Comparison of ENCODE assay signal across 22 cellular contexts in the genomic region with DNA sequence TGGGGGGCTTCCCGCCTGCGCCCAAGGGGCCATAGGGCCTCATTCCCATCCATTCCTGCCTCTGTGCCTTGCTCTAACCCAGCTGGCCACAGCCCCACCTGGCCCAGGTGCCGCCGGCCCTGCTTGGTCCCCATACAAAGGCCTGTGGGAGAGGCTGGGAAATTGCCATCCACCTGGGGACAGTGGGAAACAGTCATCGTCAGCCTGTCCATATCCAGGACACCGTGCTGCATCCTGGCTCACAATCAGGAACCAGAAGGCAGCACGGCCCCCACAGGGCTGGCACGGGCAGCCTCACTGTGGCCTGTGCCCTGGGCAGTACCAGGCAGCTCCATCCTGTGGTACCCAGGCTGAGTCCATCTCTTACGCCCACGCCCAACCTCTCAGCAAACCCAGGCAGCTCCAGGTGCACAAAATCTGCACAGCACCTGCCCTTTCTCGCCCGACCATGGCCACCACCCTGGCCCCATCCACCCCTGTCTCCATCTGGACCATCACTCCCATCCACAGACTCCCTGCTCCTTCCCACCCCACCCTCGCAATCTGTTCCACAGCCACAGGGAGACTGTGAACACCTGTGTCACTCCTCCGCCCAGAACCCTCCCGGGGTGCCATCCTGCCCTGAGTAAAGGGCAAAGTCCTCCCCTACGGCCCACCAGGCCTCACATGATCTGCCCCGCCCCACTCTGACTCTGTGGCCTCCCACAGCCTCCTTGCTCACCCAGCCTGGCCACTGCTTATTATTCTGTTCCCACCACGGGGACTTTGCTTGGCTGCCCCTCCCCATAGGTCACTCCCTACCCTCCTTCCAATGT. TPM values are rescaled to one million over a fixed set of nuclear protein-coding genes. Genes with fewer than 3 reads are reported as not detected.
DNase-seq lines count a peak whose midpoint lies in the region; ATAC-seq, FAIRE-seq and TF ChIP-seq lines count a peak whose summit lies in the region.
"Had no signal": no experiment of that assay in that cellular context is flagged by ENCODE, and none has a peak within 500 bp of the region (broad histone marks: within the 10 kb centered on the region; RNA-seq: fewer than 3 reads in every experiment).

No MANE protein-coding gene starts in this region.

- no peaks in the 10 kb centered on the region for H3K9me3 ChIP-seq in right lobe of liver
- H3K9me3 ChIP-seq in transverse colon, result no peaks in the 10 kb centered on the region
- H3K9me3 ChIP-seq: sigmoid colon, testis had no signal

- DNase-seq in LoVo (ENCODE audit: low spot score) (peak; percentile 72), right lobe of liver (peak; percentile 56 to 67 (median 61)), transverse colon (peak; percentile 45), frontal cortex (ENCODE audit: low spot score in 2 of 2) (no peak), HK-2 (ENCODE audit: unreplicated experiment) (no peak)
- DNase-seq in central memory CD8-positive, alpha-beta T cell (ENCODE audit: low spot score in 2 of 2), result no peak
- DNase-seq in stimulated activated effector memory CD8-positive, alpha-beta T cell treated with anti-CD3 and anti-CD28 coated beads, Interleukin-12 subunit alpha, Interleukin-12 subunit beta, amount 100 ng/mL, for 72 hours (ENCODE audit: low spot score in 2 of 2), result no peak
- DNase-seq: activated CD4-positive, alpha-beta memory T cell treated with anti-CD3 and anti-CD28 coated beads, Interleukin-2, amount 10 ng/mL, durations not matched to agents 7 days and 5 days; activated T-cell treated with anti-CD3 and anti-CD28 coated beads, Interleukin-2, amount 50 U/mL, for 24 hours; effector memory CD8-positive, alpha-beta T cell; heart right ventricle; islet precursor cell; NCI-H1417 treated with DMSO at 0.1 percent for 48 hours; NCI-H2227 treated with DMSO at 0.1 percent for 48 hours; sigmoid colon; T-cell; testis had no signal

- in situ Hi-C loops in transverse colon (cut with MboI; ENCODE audit: low pct_ligation_motif_present in 1 of 4, low pct_unique_long_range_greater_than_20kb in 1 of 4, low sequenced_read_pairs in 3 of 4), result no loop called here

- H3K4me3 Mint-ChIP-seq in central memory CD8-positive, alpha-beta T cell, result no peak overlapping the region
- H3K4me3 Mint-ChIP-seq in stimulated activated effector memory CD8-positive, alpha-beta T cell treated with anti-CD3 and anti-CD28 coated beads, Interleukin-12 subunit alpha, Interleukin-12 subunit beta, amount 100 ng/mL, for 72 hours, result no peak overlapping the region
- H3K4me3 Mint-ChIP-seq: activated CD4-positive, alpha-beta memory T cell treated with anti-CD3 and anti-CD28 coated beads, Interleukin-2, amount 10 ng/mL, durations not matched to agents 7 days and 5 days; activated T-cell treated with anti-CD3 and anti-CD28 coated beads, Interleukin-2, amount 50 U/mL, for 24 hours; effector memory CD8-positive, alpha-beta T cell; neural progenitor cell; T-cell had no signal

- no peak for FAIRE-seq in frontal cortex (lab: Jason Lieb, UNC)
- FAIRE-seq: bronchial epithelial cell, H54 had no signal

- H3K27ac ChIP-seq in right lobe of liver (no peak overlapping the region), transverse colon (no peak overlapping the region)
- H3K27ac ChIP-seq: BLaER1, heart right ventricle, neural progenitor cell, sigmoid colon, testis had no signal

- TF ChIP-seq CTCF in right lobe of liver (IDR thresholded peaks at IDR 0.05) (no peak), transverse colon (IDR thresholded peaks at IDR 0.05) (no peak)

- H3K4me1 Mint-ChIP-seq in central memory CD8-positive, alpha-beta T cell, result no peaks in the 10 kb centered on the region
- no peaks in the 10 kb centered on the region for H3K4me1 Mint-ChIP-seq in stimulated activated effector memory CD8-positive, alpha-beta T cell treated with anti-CD3 and anti-CD28 coated beads, Interleukin-12 subunit alpha, Interleukin-12 subunit beta, amount 100 ng/mL, for 72 hours
- H3K4me1 Mint-ChIP-seq: activated CD4-positive, alpha-beta memory T cell treated with anti-CD3 and anti-CD28 coated beads, Interleukin-2, amount 10 ng/mL, durations not matched to agents 7 days and 5 days; neural progenitor cell had no signal

- no peaks in the 10 kb centered on the region for H3K27me3 ChIP-seq in right lobe of liver
- no peaks in the 10 kb centered on the region for H3K27me3 ChIP-seq in transverse colon
- H3K27me3 ChIP-seq: BLaER1, testis had no signal

- no peaks in the 10 kb centered on the region for H3K9me3 Mint-ChIP-seq in central memory CD8-positive, alpha-beta T cell
- no peaks in the 10 kb centered on the region for H3K9me3 Mint-ChIP-seq in stimulated activated effector memory CD8-positive, alpha-beta T cell treated with anti-CD3 and anti-CD28 coated beads, Interleukin-12 subunit alpha, Interleukin-12 subunit beta, amount 100 ng/mL, for 72 hours
- H3K9me3 Mint-ChIP-seq: activated naive CD4-positive, alpha-beta T cell treated with anti-CD3 and anti-CD28 coated beads, Interleukin-2, amount 50 U/mL, for 72 hours; activated T-cell treated with anti-CD3 and anti-CD28 coated beads, Interleukin-2, amount 50 U/mL, for 24 hours; effector memory CD8-positive, alpha-beta T cell; T-cell had no signal

- no peak for ATAC-seq in central memory CD8-positive, alpha-beta T cell (replicated peaks; ENCODE audit: extremely low read depth, poor library complexity, severe bottlenecking)
- peak; percentile 83 to 90 (median 90) for ATAC-seq in right lobe of liver
- no peak for ATAC-seq in stimulated activated effector memory CD8-positive, alpha-beta T cell treated with anti-CD3 and anti-CD28 coated beads, Interleukin-12 subunit alpha, Interleukin-12 subunit beta, amount 100 ng/mL, for 72 hours
- ATAC-seq: activated naive CD4-positive, alpha-beta T cell treated with anti-CD3 and anti-CD28 coated beads, Interleukin-2, amount 50 U/mL, for 72 hours; effector memory CD8-positive, alpha-beta T cell; T-cell had no signal

- TF ChIP-seq EP300 in transverse colon (IDR thresholded peaks at IDR 0.05; ENCODE audit: low read depth), result no peak

- TF ChIP-seq POLR2A in right lobe of liver (IDR thresholded peaks at IDR 0.05) (no peak), transverse colon (IDR thresholded peaks at IDR 0.05) (no peak)

- peaks cover 0 to 8% (median 0%) of the 10 kb centered on the region in 4 donors for H3K4me1 ChIP-seq in right lobe of liver
- H3K4me1 ChIP-seq in transverse colon, result no peaks in the 10 kb centered on the region
- H3K4me1 ChIP-seq: BLaER1, heart right ventricle, neural progenitor cell, sigmoid colon, testis had no signal

- H3K27me3 Mint-ChIP-seq in central memory CD8-positive, alpha-beta T cell, result no peaks in the 10 kb centered on the region
- H3K27me3 Mint-ChIP-seq: activated T-cell treated with anti-CD3 and anti-CD28 coated beads, Interleukin-2, amount 50 U/mL, for 24 hours; effector memory CD8-positive, alpha-beta T cell had no signal

- no peaks in the 10 kb centered on the region for H3K36me3 Mint-ChIP-seq in central memory CD8-positive, alpha-beta T cell (ENCODE audit: insufficient read depth)
- no peaks in the 10 kb centered on the region for H3K36me3 Mint-ChIP-seq in stimulated activated effector memory CD8-positive, alpha-beta T cell treated with anti-CD3 and anti-CD28 coated beads, Interleukin-12 subunit alpha, Interleukin-12 subunit beta, amount 100 ng/mL, for 72 hours
- H3K36me3 Mint-ChIP-seq: activated naive CD4-positive, alpha-beta T cell treated with anti-CD3 and anti-CD28 coated beads, Interleukin-2, amount 50 U/mL, for 72 hours; neural progenitor cell; T-cell had no signal

- H3K36me3 ChIP-seq in right lobe of liver, result no peaks in the 10 kb centered on the region
- no peaks in the 10 kb centered on the region for H3K36me3 ChIP-seq in transverse colon
- H3K36me3 ChIP-seq: BLaER1, heart right ventricle, neural progenitor cell, sigmoid colon had no signal

- peak overlapping the region; percentile 73 for H3K27ac Mint-ChIP-seq in central memory CD8-positive, alpha-beta T cell (ENCODE audit: low read depth)
- no peak overlapping the region for H3K27ac Mint-ChIP-seq in stimulated activated effector memory CD8-positive, alpha-beta T cell treated with anti-CD3 and anti-CD28 coated beads, Interleukin-12 subunit alpha, Interleukin-12 subunit beta, amount 100 ng/mL, for 72 hours
- H3K27ac Mint-ChIP-seq: activated CD4-positive, alpha-beta memory T cell treated with anti-CD3 and anti-CD28 coated beads, Interleukin-2, amount 10 ng/mL, durations not matched to agents 7 days and 5 days; activated T-cell treated with anti-CD3 and anti-CD28 coated beads, Interleukin-2, amount 50 U/mL, for 24 hours; neural progenitor cell; T-cell had no signal

- no peak overlapping the region for H3K4me3 ChIP-seq in right lobe of liver
- H3K4me3 ChIP-seq in transverse colon, result no peak overlapping the region
- H3K4me3 ChIP-seq: BLaER1, heart right ventricle, neural progenitor cell, sigmoid colon, testis had no signal

- intact Hi-C loops in right lobe of liver (cut with DNase I), result no loop called here
- intact Hi-C loops in transverse colon (cut with DNase I; ENCODE audit: low total_unique reads), result no loop called here

- 41% methylated on average over 7 of the region's 18 CpGs for WGBS in right lobe of liver (ENCODE audit: insufficient coverage, low coverage, low lambda C conversion rate, missing lambda C conversion rate)
- 40 to 58% methylated on average over 2 to 18 of the region's 18 CpGs for WGBS in transverse colon (ENCODE audit: low coverage in 1 of 2), 2 donors

RNA-seq across cellular contexts. Expression of a gene that starts 21.1 kb away (rescaled TPM):
- total RNA-seq in right lobe of liver (10 to 100 TPM in 1 of 6 experiments, 1 to 10 TPM in 5; 3.7 to 15.5 (median 7.6) TPM), transverse colon (1 to 10 TPM in 2 of 4 donors, under 1 TPM in 1, not detected in 1; 0.14 to 1.5 (median 1.1) TPM), frontal cortex (8.6 TPM)

RNA-seq across cellular contexts. Expression of a gene that starts 30.7 kb away (rescaled TPM):
- total RNA-seq in right lobe of liver (not detected), transverse colon (not detected), frontal cortex (not detected)
- total RNA-seq: activated CD4-positive, alpha-beta memory T cell treated with anti-CD3 and anti-CD28 coated beads, Interleukin-2, amount 10 ng/mL, durations not matched to agents 7 days and 5 days; heart right ventricle; sigmoid colon; testis had no signal

Comparison
In these comparisons a context has a peak if more than half of its experiments do, and no peak if none do; other contexts are left out.
1. DNase-seq: peak in LoVo (single experiment), right lobe of liver (3 of 3) and transverse colon (single experiment); none in central memory CD8-positive, alpha-beta T cell (0 of 2), frontal cortex (0 of 2), HK-2 (single experiment) and stimulated activated effector memory CD8-positive, alpha-beta T cell treated with anti-CD3 and anti-CD28 coated beads, Interleukin-12 subunit alpha, Interleukin-12 subunit beta, amount 100 ng/mL, for 72 hours (0 of 2).
2. ATAC-seq: peak in right lobe of liver (4 of 4); none in central memory CD8-positive, alpha-beta T cell (single experiment) and stimulated activated effector memory CD8-positive, alpha-beta T cell treated with anti-CD3 and anti-CD28 coated beads, Interleukin-12 subunit alpha, Interleukin-12 subunit beta, amount 100 ng/mL, for 72 hours (single experiment).